ENCODE assay signal across 11 cellular contexts in genomic region chr17:83194761-83195329, GRCh38.
DNase-seq lines count a peak whose midpoint lies in the region; ATAC-seq and TF ChIP-seq lines count a peak whose summit lies in the region.
"Had no signal": no experiment of that assay in that cellular context is flagged by ENCODE, and none has a peak within 500 bp of the region (broad histone marks: within the 10 kb centered on the region; RNA-seq: fewer than 3 reads in every experiment).

No MANE protein-coding gene starts in this region.

- peak; percentile 34 for DNase-seq in activated naive CD8-positive, alpha-beta T cell treated with anti-CD3 and anti-CD28 coated beads, Interleukin-2, amount 10 ng/mL, durations not matched to agents 7 days and 5 days
- DNase-seq in activated naive CD8-positive, alpha-beta T cell treated with anti-CD3 and anti-CD28 coated beads for 36 hours = no peak
- DNase-seq in body of pancreas (peak in 3 of 4 donors; percentile 2 to 11 (median 3)), lower lobe of right lung (peak; percentile 43), NCI-H187 treated with DMSO at 0.1 percent for 48 hours (lab: John Stamatoyannopoulos, UW) (no peak)
- DNase-seq: NCI-H446 treated with DMSO at 0.1 percent for 48 hours had no signal

- no peaks in the 10 kb centered on the region for H3K36me3 Mint-ChIP-seq in activated naive CD8-positive, alpha-beta T cell treated with anti-CD3 and anti-CD28 coated beads, Interleukin-2, amount 10 ng/mL, durations not matched to agents 7 days and 5 days
- H3K36me3 Mint-ChIP-seq in activated naive CD8-positive, alpha-beta T cell treated with anti-CD3 and anti-CD28 coated beads for 36 hours = no peaks in the 10 kb centered on the region
- H3K36me3 Mint-ChIP-seq: IgD-negative memory B cell had no signal

- H3K27ac Mint-ChIP-seq in activated naive CD8-positive, alpha-beta T cell treated with anti-CD3 and anti-CD28 coated beads, Interleukin-2, amount 10 ng/mL, durations not matched to agents 7 days and 5 days = peak overlapping the region; percentile 60
- H3K27ac Mint-ChIP-seq in activated naive CD8-positive, alpha-beta T cell treated with anti-CD3 and anti-CD28 coated beads for 36 hours = no peak overlapping the region
- H3K27ac Mint-ChIP-seq: IgD-negative memory B cell had no signal

- H3K9me3 Mint-ChIP-seq in activated naive CD8-positive, alpha-beta T cell treated with anti-CD3 and anti-CD28 coated beads, Interleukin-2, amount 10 ng/mL, durations not matched to agents 7 days and 5 days = no peaks in the 10 kb centered on the region
- no peaks in the 10 kb centered on the region for H3K9me3 Mint-ChIP-seq in activated naive CD8-positive, alpha-beta T cell treated with anti-CD3 and anti-CD28 coated beads for 36 hours

- no peaks in the 10 kb centered on the region for H3K36me3 ChIP-seq in body of pancreas (replicated peaks in 1 of 2; ENCODE audit: insufficient read depth in 1 of 2, low read depth in 2 of 2)
- no peaks in the 10 kb centered on the region for H3K36me3 ChIP-seq in lower lobe of right lung
- H3K36me3 ChIP-seq: uterus had no signal

- H3K4me3 Mint-ChIP-seq in activated naive CD8-positive, alpha-beta T cell treated with anti-CD3 and anti-CD28 coated beads, Interleukin-2, amount 10 ng/mL, durations not matched to agents 7 days and 5 days = no peak overlapping the region
- no peak overlapping the region for H3K4me3 Mint-ChIP-seq in activated naive CD8-positive, alpha-beta T cell treated with anti-CD3 and anti-CD28 coated beads for 36 hours

- no peak for TF ChIP-seq CTCF in body of pancreas (IDR thresholded peaks at IDR 0.05)
- TF ChIP-seq CTCF in lower lobe of right lung (IDR thresholded peaks at IDR 0.05) = no peak

- POLR2A ChIA-PET in activated naive CD8-positive, alpha-beta T cell treated with anti-CD3 and anti-CD28 coated beads, Interleukin-2, amount 10 ng/mL, durations not matched to agents 7 days and 5 days (lab: Charles Lee) = no interaction called here

- H3K4me3 ChIP-seq in body of pancreas (no peak overlapping the region), lower lobe of right lung (no peak overlapping the region)
- H3K4me3 ChIP-seq: uterus had no signal

- H3K4me1 Mint-ChIP-seq in activated naive CD8-positive, alpha-beta T cell treated with anti-CD3 and anti-CD28 coated beads, Interleukin-2, amount 10 ng/mL, durations not matched to agents 7 days and 5 days = peaks cover 17% of the 10 kb centered on the region
- peaks cover 23% of the 10 kb centered on the region for H3K4me1 Mint-ChIP-seq in activated naive CD8-positive, alpha-beta T cell treated with anti-CD3 and anti-CD28 coated beads for 36 hours

- H3K27me3 Mint-ChIP-seq in activated naive CD8-positive, alpha-beta T cell treated with anti-CD3 and anti-CD28 coated beads, Interleukin-2, amount 10 ng/mL, durations not matched to agents 7 days and 5 days = no peaks in the 10 kb centered on the region
- H3K27me3 Mint-ChIP-seq in activated naive CD8-positive, alpha-beta T cell treated with anti-CD3 and anti-CD28 coated beads for 36 hours = no peaks in the 10 kb centered on the region

- intact Hi-C loops in body of pancreas (cut with DNase I) = no loop called here
- intact Hi-C loops in lower lobe of right lung (cut with DNase I) = no loop called here

- H3K9me3 ChIP-seq in body of pancreas (no peaks in the 10 kb centered on the region), lower lobe of right lung (no peaks in the 10 kb centered on the region)
- H3K9me3 ChIP-seq: uterus had no signal

- no peak for ATAC-seq in activated naive CD8-positive, alpha-beta T cell treated with anti-CD3 and anti-CD28 coated beads, Interleukin-2, amount 10 ng/mL, durations not matched to agents 7 days and 5 days (ENCODE audit: low read depth)
- no peak for ATAC-seq in body of pancreas
- peak in 1 of 2 donors; percentile 4 for ATAC-seq in lower lobe of right lung
- no peak for ATAC-seq in HG03457 (IDR thresholded peaks at IDR 0.05; ENCODE audit: unreplicated experiment)
- ATAC-seq in GM21786 (IDR thresholded peaks at IDR 0.05; ENCODE audit: unreplicated experiment) = no peak
- ATAC-seq in GM18861 (IDR thresholded peaks at IDR 0.05; ENCODE audit: unreplicated experiment) = no peak

- H3K27ac ChIP-seq in body of pancreas (no peak overlapping the region), lower lobe of right lung (no peak overlapping the region)

- no peaks in the 10 kb centered on the region for H3K27me3 ChIP-seq in body of pancreas
- H3K27me3 ChIP-seq in lower lobe of right lung (ENCODE audit: low read depth) = no peaks in the 10 kb centered on the region
- H3K27me3 ChIP-seq: uterus had no signal

- 79 to 93% methylated on average over 8 to 23 of the region's 24 CpGs for WGBS in body of pancreas, 2 donors

- H3K4me1 ChIP-seq in body of pancreas (no peaks in the 10 kb centered on the region), lower lobe of right lung (peaks cover 31% of the 10 kb centered on the region)

- TF ChIP-seq POLR2A in body of pancreas (IDR thresholded peaks at IDR 0.05) = no peak

Comparison
In these comparisons a context has a peak if more than half of its experiments do, and no peak if none do; other contexts are left out.
1. DNase-seq: peak in activated naive CD8-positive, alpha-beta T cell treated with anti-CD3 and anti-CD28 coated beads, Interleukin-2, amount 10 ng/mL, durations not matched to agents 7 days and 5 days (single experiment), body of pancreas (3 of 4) and lower lobe of right lung (single experiment); none in activated naive CD8-positive, alpha-beta T cell treated with anti-CD3 and anti-CD28 coated beads for 36 hours (single experiment) and NCI-H187 treated with DMSO at 0.1 percent for 48 hours (single experiment).